ENCODE assay signal across 25 cellular contexts in the genomic region with DNA sequence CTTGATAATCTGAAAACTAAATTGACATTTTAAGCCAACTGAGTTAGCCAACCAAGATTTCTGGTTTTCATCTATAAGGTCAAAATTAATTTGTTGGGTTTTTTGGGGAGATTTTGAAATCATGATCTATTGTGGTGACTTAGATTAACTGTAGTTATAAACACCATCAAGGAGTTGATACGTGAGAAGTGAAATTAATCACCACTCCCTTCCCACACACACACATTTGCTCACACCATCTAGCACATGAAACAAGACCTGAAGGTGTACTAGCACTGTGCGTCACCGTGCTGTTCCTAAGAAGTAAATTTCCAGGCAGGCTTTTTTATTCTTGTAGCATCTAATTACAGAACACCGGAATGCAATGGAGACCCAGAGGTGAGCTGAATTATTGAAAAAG. TPM values are rescaled to one million over a fixed set of nuclear protein-coding genes. Genes with fewer than 3 reads are reported as not detected.
"Had no signal": no experiment of that assay in that cellular context is flagged by ENCODE, and none has a peak within 500 bp of the region (broad histone marks: within the 10 kb centered on the region; RNA-seq: fewer than 3 reads in every experiment).

No MANE protein-coding gene starts in this region.

- H3K27me3 Mint-ChIP-seq: activated B cell treated with CpG ODN at 0.5 μM for 24 hours; activated naive CD8-positive, alpha-beta T cell treated with anti-CD3 and anti-CD28 coated beads, Interleukin-2, amount 10 ng/mL, durations not matched to agents 7 days and 5 days; T-cell had no signal

- H3K4me3 Mint-ChIP-seq: activated B cell treated with CpG ODN at 0.5 μM for 24 hours; activated naive CD8-positive, alpha-beta T cell treated with anti-CD3 and anti-CD28 coated beads, Interleukin-2, amount 10 ng/mL, durations not matched to agents 7 days and 5 days; nephron progenitor cell; T-cell had no signal

- H3K27ac Mint-ChIP-seq: activated B cell treated with CpG ODN at 0.5 μM for 24 hours; activated naive CD8-positive, alpha-beta T cell treated with anti-CD3 and anti-CD28 coated beads, Interleukin-2, amount 10 ng/mL, durations not matched to agents 7 days and 5 days; nephron progenitor cell had no signal

- ATAC-seq: body of pancreas, gastroesophageal sphincter, heart left ventricle, SK-N-SH treated with all-trans-retinoic acid at 6 μM for 48 hours, T-cell had no signal

- DNase-seq: activated B cell treated with CpG ODN at 0.5 μM for 24 hours; activated CD8-positive, alpha-beta memory T cell treated with anti-CD3 and anti-CD28 coated beads, Interleukin-2, amount 50 U/mL, for 4 hours; activated naive CD8-positive, alpha-beta T cell treated with anti-CD3 and anti-CD28 coated beads, Interleukin-2, amount 10 ng/mL, durations not matched to agents 7 days and 5 days; body of pancreas; dermis blood vessel endothelial cell; effector memory CD4-positive, alpha-beta T cell; heart left ventricle; left ventricle myocardium inferior; mammary epithelial cell; midbrain; nephron progenitor cell; T-cell; T-helper 9 cell; thyroid gland had no signal

- H3K4me1 Mint-ChIP-seq: activated naive CD8-positive, alpha-beta T cell treated with anti-CD3 and anti-CD28 coated beads, Interleukin-2, amount 10 ng/mL, durations not matched to agents 7 days and 5 days; nephron progenitor cell; T-cell had no signal

- H3K9me3 Mint-ChIP-seq: activated B cell treated with CpG ODN at 0.5 μM for 24 hours; activated naive CD8-positive, alpha-beta T cell treated with anti-CD3 and anti-CD28 coated beads, Interleukin-2, amount 10 ng/mL, durations not matched to agents 7 days and 5 days; nephron progenitor cell; T-cell had no signal

RNA-seq across cellular contexts. Expression of gene OR5B21, which starts 2.1 kb away (rescaled TPM):
- total RNA-seq: body of pancreas, cardiac septum, dermis blood vessel endothelial cell, endothelial cell of umbilical vein, esophagus muscularis mucosa, gastroesophageal sphincter, heart left ventricle, kidney epithelial cell, left ventricle myocardium inferior, mammary epithelial cell, myocyte, omental fat pad, posterior vena cava, subcutaneous adipose tissue, thyroid gland, ureter had no signal
